Comparison of ENCODE assay signal across 18 cellular contexts in the genomic region with DNA sequence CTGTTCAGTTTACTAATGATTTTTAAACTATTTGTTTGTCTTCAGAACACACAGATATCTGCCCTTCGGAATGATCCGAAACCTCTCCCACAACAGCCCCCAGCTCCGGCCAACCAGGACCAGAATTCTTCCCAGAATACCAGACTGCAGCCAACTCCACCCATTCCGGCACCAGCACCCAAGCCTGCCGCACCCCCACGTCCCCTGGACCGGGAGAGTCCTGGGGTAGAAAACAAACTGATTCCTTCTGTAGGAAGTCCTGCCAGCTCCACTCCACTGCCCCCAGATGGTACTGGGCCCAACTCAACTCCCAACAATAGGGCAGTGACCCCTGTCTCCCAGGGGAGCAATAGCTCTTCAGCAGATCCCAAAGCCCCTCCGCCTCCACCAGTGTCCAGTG. TPM values are rescaled to one million over a fixed set of nuclear protein-coding genes. Genes with fewer than 3 reads are reported as not detected.
A peak's percentile ranks its signal among the peaks of the same experiment; 100 is the strongest.
DNase-seq lines count a peak whose midpoint lies in the region; ATAC-seq and TF ChIP-seq lines count a peak whose summit lies in the region.
"Had no signal": no experiment of that assay in that cellular context is flagged by ENCODE, and none has a peak within 500 bp of the region (broad histone marks: within the 10 kb centered on the region; RNA-seq: fewer than 3 reads in every experiment).

No MANE protein-coding gene starts in this region.

- no peaks in the 10 kb centered on the region for H4K20me1 ChIP-seq in DND-41 (ENCODE audit: insufficient read depth, low read length)

- CTCF ChIA-PET in activated CD8-positive, alpha-beta memory T cell treated with anti-CD3 and anti-CD28 coated beads, Interleukin-2, amount 10 ng/mL, durations not matched to agents 7 days and 5 days (lab: Charles Lee), result interaction anchor here (2.0 kb wide), 1 partner anchor 8 kb away, joined by 12 read pairs; no protein-coding TSS in a partner anchor

- peak overlapping the region; percentile 66 for H3K27ac ChIP-seq in DND-41 (ENCODE audit: low read length)
- H3K27ac ChIP-seq: neutrophil, PC-9 had no signal

- peak overlapping the region; percentile 81 for H3K27ac Mint-ChIP-seq in activated CD8-positive, alpha-beta memory T cell treated with anti-CD3 and anti-CD28 coated beads, Interleukin-2, amount 10 ng/mL, durations not matched to agents 7 days and 5 days
- peak overlapping the region; percentile 55 to 80 for H3K27ac Mint-ChIP-seq in activated naive CD4-positive, alpha-beta T cell treated with anti-CD3 and anti-CD28 coated beads, Interleukin-2, amount 50 U/mL, for 72 hours
- H3K27ac Mint-ChIP-seq: memory B cell had no signal

- peak overlapping the region; percentile 20 for H3K9ac ChIP-seq in DND-41 (ENCODE audit: low read depth, low read length)

- peaks cover 61% of the 10 kb centered on the region for H3K36me3 ChIP-seq in DND-41 (ENCODE audit: insufficient read depth, low read length)

- DNase-seq in activated CD8-positive, alpha-beta memory T cell treated with anti-CD3 and anti-CD28 coated beads, Interleukin-2, amount 10 ng/mL, durations not matched to agents 7 days and 5 days, result no peak
- no peak for DNase-seq in activated CD8-positive, alpha-beta memory T cell treated with anti-CD3 and anti-CD28 coated beads, Interleukin-2, amount 50 U/mL, for 4 hours
- DNase-seq in DND-41 (no peak), omental fat pad (ENCODE audit: low spot score) (no peak), T1000 (lab: John Stamatoyannopoulos, UW) (no peak), Ammon's horn (ENCODE audit: low spot score) (no peak)
- DNase-seq in activated naive CD4-positive, alpha-beta T cell treated with anti-CD3 and anti-CD28 coated beads, Interleukin-2, amount 50 U/mL, for 72 hours (ENCODE audit: low spot score in 2 of 2), result no peak
- DNase-seq: activated CD4-positive, alpha-beta T cell treated with anti-CD3 and anti-CD28 coated beads for 1 hour; BE2C; left colon; NCI-H1436; PC-9; SHP77; small intestine had no signal

- peaks cover 28% of the 10 kb centered on the region for H3K36me3 Mint-ChIP-seq in activated CD8-positive, alpha-beta memory T cell treated with anti-CD3 and anti-CD28 coated beads, Interleukin-2, amount 10 ng/mL, durations not matched to agents 7 days and 5 days
- H3K36me3 Mint-ChIP-seq in activated naive CD4-positive, alpha-beta T cell treated with anti-CD3 and anti-CD28 coated beads, Interleukin-2, amount 50 U/mL, for 72 hours, result peaks cover 17 to 19% of the 10 kb centered on the region in 2 donors

- H3K27me3 Mint-ChIP-seq in activated CD8-positive, alpha-beta memory T cell treated with anti-CD3 and anti-CD28 coated beads, Interleukin-2, amount 10 ng/mL, durations not matched to agents 7 days and 5 days, result no peaks in the 10 kb centered on the region
- H3K27me3 Mint-ChIP-seq: memory B cell had no signal

- H3K9me3 Mint-ChIP-seq in activated CD8-positive, alpha-beta memory T cell treated with anti-CD3 and anti-CD28 coated beads, Interleukin-2, amount 10 ng/mL, durations not matched to agents 7 days and 5 days (ENCODE audit: low read depth), result no peaks in the 10 kb centered on the region
- H3K9me3 Mint-ChIP-seq in activated naive CD4-positive, alpha-beta T cell treated with anti-CD3 and anti-CD28 coated beads, Interleukin-2, amount 50 U/mL, for 72 hours, result no peaks in the 10 kb centered on the region
- H3K9me3 Mint-ChIP-seq: memory B cell had no signal

- peak overlapping the region; percentile 46 for H3K4me2 ChIP-seq in DND-41 (ENCODE audit: insufficient read depth, low read length)
- H3K4me2 ChIP-seq: PC-9 had no signal

- H3K4me3 Mint-ChIP-seq in activated CD8-positive, alpha-beta memory T cell treated with anti-CD3 and anti-CD28 coated beads, Interleukin-2, amount 10 ng/mL, durations not matched to agents 7 days and 5 days, result no peak overlapping the region
- H3K4me3 Mint-ChIP-seq: memory B cell had no signal

- peaks cover 21% of the 10 kb centered on the region for H3K4me1 Mint-ChIP-seq in activated CD8-positive, alpha-beta memory T cell treated with anti-CD3 and anti-CD28 coated beads, Interleukin-2, amount 10 ng/mL, durations not matched to agents 7 days and 5 days
- H3K4me1 Mint-ChIP-seq: memory B cell had no signal

- no peak overlapping the region for H3K4me3 ChIP-seq in DND-41 (ENCODE audit: low read depth in 1 of 2, low read length in 2 of 2)
- H3K4me3 ChIP-seq: GM12878, PC-9 had no signal

- no peaks in the 10 kb centered on the region for H3K9me3 ChIP-seq in DND-41 (ENCODE audit: insufficient read depth, low read length, severe bottlenecking)
- H3K9me3 ChIP-seq: BE2C, neutrophil had no signal

- H2AFZ ChIP-seq in DND-41 (ENCODE audit: low read depth, low read length), result no peak overlapping the region
- H2AFZ ChIP-seq: PC-9 had no signal

- H3K4me1 ChIP-seq in DND-41 (ENCODE audit: insufficient read depth, low read length), result peaks cover 36% of the 10 kb centered on the region
- H3K4me1 ChIP-seq: BE2C had no signal

- H3K27me3 ChIP-seq in DND-41 (ENCODE audit: insufficient read depth, low read length, poor library complexity), result no peaks in the 10 kb centered on the region
- H3K27me3 ChIP-seq: BE2C, neutrophil had no signal

- no peak for ATAC-seq in activated CD8-positive, alpha-beta memory T cell treated with anti-CD3 and anti-CD28 coated beads, Interleukin-2, amount 10 ng/mL, durations not matched to agents 7 days and 5 days
- ATAC-seq in DND-41 (ENCODE audit: insufficient read depth, low read depth) (no peak), omental fat pad (ENCODE audit: low FRiP score) (peak; percentile 43), HG02798 (IDR thresholded peaks at IDR 0.05; ENCODE audit: poor library complexity, unreplicated experiment) (no peak)
- ATAC-seq in activated naive CD4-positive, alpha-beta T cell treated with anti-CD3 and anti-CD28 coated beads, Interleukin-2, amount 50 U/mL, for 72 hours, result no peak
- ATAC-seq: GM12878, left colon had no signal

- TF ChIP-seq CTCF in DND-41 (IDR thresholded peaks at IDR 0.05; ENCODE audit: borderline replicate concordance, extremely low read depth, low read length, poor library complexity, severe bottlenecking) (no peak), omental fat pad (IDR thresholded peaks at IDR 0.05) (no peak)

- H3K79me2 ChIP-seq in DND-41 (ENCODE audit: insufficient read depth, low read length), result no peaks in the 10 kb centered on the region

RNA-seq across cellular contexts. Expression of a gene that starts 51.6 kb away (rescaled TPM):
- total RNA-seq in activated CD8-positive, alpha-beta memory T cell treated with anti-CD3 and anti-CD28 coated beads, Interleukin-2, amount 10 ng/mL, durations not matched to agents 7 days and 5 days, result 10 to 100 TPM; 11.2 to 20.3 TPM
- 10 to 100 TPM in 1 of 2 donors, 1 to 10 TPM in 1; 9.0 to 19.6 TPM for total RNA-seq in activated naive CD4-positive, alpha-beta T cell treated with anti-CD3 and anti-CD28 coated beads, Interleukin-2, amount 50 U/mL, for 72 hours
- total RNA-seq in omental fat pad, result 10 to 100 TPM in 1 of 4 donors, 1 to 10 TPM in 3; 2.3 to 15.1 (median 5.9) TPM
